8 cellular contexts compared by ENCODE assay signal in the genomic region with DNA sequence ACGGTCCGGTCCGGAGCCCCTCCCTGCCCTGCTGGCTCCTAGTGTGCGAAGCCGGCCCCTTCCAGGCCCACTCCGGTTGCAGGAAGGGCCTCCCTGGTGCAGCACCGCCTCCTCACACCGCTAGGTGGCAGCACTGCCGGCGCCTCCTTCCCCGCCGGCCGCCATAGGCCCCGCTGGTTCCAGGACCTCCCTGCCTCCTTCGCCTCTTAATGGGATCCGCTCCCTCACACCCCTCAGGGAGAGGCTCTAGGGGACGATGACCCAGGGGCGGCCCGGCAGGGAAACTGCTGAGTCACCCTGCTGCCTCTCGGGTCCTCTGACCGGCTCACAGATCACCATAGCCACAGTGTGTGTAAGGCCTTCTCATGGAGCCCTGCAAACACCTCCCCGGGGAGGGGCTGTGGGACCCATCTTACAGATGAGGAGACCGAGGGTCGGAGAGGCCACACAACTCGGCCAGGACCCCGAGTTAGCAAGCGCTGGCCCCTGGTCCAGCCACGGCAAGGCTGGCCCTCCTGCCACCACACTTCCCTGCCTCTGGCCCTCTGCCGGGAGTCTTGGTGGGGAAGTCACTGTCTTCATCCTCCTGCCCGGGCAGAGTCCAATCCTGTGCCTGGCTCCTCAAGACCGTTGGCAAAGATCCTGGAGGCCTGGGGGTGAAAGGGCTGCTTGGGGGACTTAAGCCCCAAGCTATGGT. TPM values are rescaled to one million over a fixed set of nuclear protein-coding genes. Genes with fewer than 3 reads are reported as not detected.
DNase-seq lines count a peak whose midpoint lies in the region; TF ChIP-seq lines count a peak whose summit lies in the region.

No MANE protein-coding gene starts in this region.

- peak; percentile 92 for TF ChIP-seq CTCF in GM20000 (IDR thresholded peaks at IDR 0.05; ENCODE audit: extremely low read depth, missing control alignments)
- TF ChIP-seq CTCF in OCI-LY1 (IDR thresholded peaks at IDR 0.05; ENCODE audit: low read length): peak; percentile 82
- TF ChIP-seq CTCF in fibroblast of lung (conservative IDR thresholded peaks at IDR 0.05 in 1 of 2, IDR thresholded peaks at IDR 0.05 in 1 of 2; ENCODE audit: low read depth in 1 of 2, low read length in 2 of 2): peak; percentile 49 to 72
- TF ChIP-seq CTCF in osteoblast (IDR thresholded peaks at IDR 0.05; ENCODE audit: extremely low read depth, low read depth, low read length): peak; percentile 73
- TF ChIP-seq CTCF in thyroid gland (IDR thresholded peaks at IDR 0.05): peak; percentile 62 to 97 (median 86)

- H3K9ac ChIP-seq in OCI-LY1 (ENCODE audit: low read length) (no peak overlapping the region), fibroblast of lung (ENCODE audit: insufficient read depth, low read length) (no peak overlapping the region)

- H3F3A ChIP-seq in OCI-LY1 (ENCODE audit: insufficient read depth, low read length): no peaks in the 10 kb centered on the region

- H3K4me2 ChIP-seq in OCI-LY1 (ENCODE audit: low read length) (no peak overlapping the region), fibroblast of lung (ENCODE audit: extremely low read depth, insufficient read depth, low read length) (no peak overlapping the region), osteoblast (ENCODE audit: insufficient read depth, low read length) (no peak overlapping the region)

- H3K27ac ChIP-seq in OCI-LY1 (ENCODE audit: low read depth, low read length, poor library complexity, severe bottlenecking) (no peak overlapping the region), fibroblast of lung (ENCODE audit: insufficient read depth, low read length) (no peak overlapping the region), osteoblast (ENCODE audit: low read depth, low read length) (no peak overlapping the region), thyroid gland (no peak overlapping the region)

- no peaks in the 10 kb centered on the region for H3K9me2 ChIP-seq in OCI-LY1 (ENCODE audit: low read depth, low read length)

- H3K79me2 ChIP-seq in OCI-LY1 (ENCODE audit: insufficient read depth, low read length) (no peaks in the 10 kb centered on the region), fibroblast of lung (ENCODE audit: control insufficient read depth, insufficient read depth, low read length) (no peaks in the 10 kb centered on the region), osteoblast (ENCODE audit: insufficient read depth, low read length) (no peaks in the 10 kb centered on the region)

- no peaks in the 10 kb centered on the region for H3K36me3 Mint-ChIP-seq in activated T-cell treated with anti-CD3 and anti-CD28 coated beads, Interleukin-2, amount 50 U/mL, for 24 hours (ENCODE audit: low read depth)

- H3K27me3 Mint-ChIP-seq in activated T-cell treated with anti-CD3 and anti-CD28 coated beads, Interleukin-2, amount 50 U/mL, for 24 hours: peaks cover 41% of the 10 kb centered on the region

- H3K27ac Mint-ChIP-seq in activated T-cell treated with anti-CD3 and anti-CD28 coated beads, Interleukin-2, amount 50 U/mL, for 24 hours: no peak overlapping the region

- H3K36me3 ChIP-seq in OCI-LY1 (ENCODE audit: insufficient read depth, low read length) (no peaks in the 10 kb centered on the region), fibroblast of lung (ENCODE audit: control insufficient read depth, insufficient read depth, low read length) (no peaks in the 10 kb centered on the region), osteoblast (ENCODE audit: insufficient read depth, low read length) (no peaks in the 10 kb centered on the region), thyroid gland (no peaks in the 10 kb centered on the region)

- intact Hi-C loops in thyroid gland (cut with DNase I): loop anchor here (10.0 kb wide), 1 partner anchor 1092 kb away; no protein-coding TSS in a partner anchor

- no peaks in the 10 kb centered on the region for H3K9me3 Mint-ChIP-seq in activated T-cell treated with anti-CD3 and anti-CD28 coated beads, Interleukin-2, amount 50 U/mL, for 24 hours

- no peak for TF ChIP-seq POLR2A in thyroid gland (IDR thresholded peaks at IDR 0.05)

- H3K27me3 ChIP-seq in OCI-LY1 (ENCODE audit: insufficient read depth, low read length) (no peaks in the 10 kb centered on the region), fibroblast of lung (ENCODE audit: control insufficient read depth, insufficient read depth, low read length) (no peaks in the 10 kb centered on the region), osteoblast (ENCODE audit: insufficient read depth, low read length) (peaks cover 9% of the 10 kb centered on the region), thyroid gland (peaks cover 7% of the 10 kb centered on the region)

- H3K4me1 Mint-ChIP-seq in activated T-cell treated with anti-CD3 and anti-CD28 coated beads, Interleukin-2, amount 50 U/mL, for 24 hours (ENCODE audit: low read depth): peaks cover 7% of the 10 kb centered on the region

- H2AFZ ChIP-seq in OCI-LY1 (ENCODE audit: low read length) (no peak overlapping the region), fibroblast of lung (ENCODE audit: low read length) (no peak overlapping the region), osteoblast (ENCODE audit: low read length) (peak overlapping the region; percentile 83)

- H3K4me3 Mint-ChIP-seq in activated T-cell treated with anti-CD3 and anti-CD28 coated beads, Interleukin-2, amount 50 U/mL, for 24 hours: no peak overlapping the region

- H3K9me3 ChIP-seq in OCI-LY1 (ENCODE audit: low read length): no peaks in the 10 kb centered on the region
- H3K9me3 ChIP-seq in fibroblast of lung (ENCODE audit: control insufficient read depth, insufficient read depth, low read depth, low read length): no peaks in the 10 kb centered on the region
- H3K9me3 ChIP-seq in osteoblast (ENCODE audit: low read depth, low read length): no peaks in the 10 kb centered on the region
- H3K9me3 ChIP-seq in thyroid gland: no peaks in the 10 kb centered on the region

- WGBS in thyroid gland, 2 donors: 6 to 27% methylated on average over 13 to 14 of the region's 31 CpGs

- peak; percentile 79 for DNase-seq in AG08395 (ENCODE audit: low spot score)
- peak; percentile 87 for DNase-seq in GM20000 (ENCODE audit: low spot score)
- DNase-seq in activated T-cell treated with anti-CD3 and anti-CD28 coated beads, Interleukin-2, amount 50 U/mL, for 24 hours: peak; percentile 78
- DNase-seq in fibroblast of lung (ENCODE audit: low read depth in 2 of 2): no peak
- DNase-seq in osteoblast (ENCODE audit: insufficient read length, low spot score, missing footprints): peak; percentile 100
- DNase-seq in thyroid gland: peak; percentile 35 to 52
- no peak for DNase-seq in GDM1 (lab: John Stamatoyannopoulos, UW)

- no peak overlapping the region for H3K4me3 ChIP-seq in OCI-LY1 (ENCODE audit: low read depth, low read length, poor library complexity, severe bottlenecking)
- H3K4me3 ChIP-seq in fibroblast of lung (replicated peaks in 1 of 4; ENCODE audit: control extremely low read depth in 1 of 4, insufficient read depth in 1 of 4, low read depth in 3 of 4, low read length in 4 of 4): no peak overlapping the region
- H3K4me3 ChIP-seq in osteoblast (ENCODE audit: insufficient read depth, low read length): no peak overlapping the region
- no peak overlapping the region for H3K4me3 ChIP-seq in thyroid gland (replicated peaks in 1 of 3)

- H3K4me1 ChIP-seq in OCI-LY1 (ENCODE audit: insufficient read depth, low read length, severe bottlenecking) (no peaks in the 10 kb centered on the region), fibroblast of lung (ENCODE audit: control insufficient read depth, extremely low read depth, insufficient read depth, low read length) (no peaks in the 10 kb centered on the region), osteoblast (ENCODE audit: insufficient read depth, low read length) (no peaks in the 10 kb centered on the region), thyroid gland (peaks cover 7 to 18% of the 10 kb centered on the region in 2 donors)

- H4K20me1 ChIP-seq in OCI-LY1 (ENCODE audit: insufficient read depth, low read length) (no peaks in the 10 kb centered on the region), fibroblast of lung (ENCODE audit: control insufficient read depth, extremely low read depth, insufficient read depth, low read length) (no peaks in the 10 kb centered on the region), osteoblast (ENCODE audit: insufficient read depth, low read length) (no peaks in the 10 kb centered on the region)

RNA-seq across cellular contexts. Expression of a gene that starts 1.6 kb away (rescaled TPM):
- total RNA-seq in fibroblast of lung: under 0.01 TPM in 1 of 2 replicates, not detected in the other
- 0.01 and 0.03 TPM in 2 replicates for polyA plus RNA-seq in fibroblast of lung
- 0.05 TPM in 1 of 2 replicates, not detected in the other for polyA plus RNA-seq in fibroblast of lung (2012)
- not detected in 2 replicates for polyA minus RNA-seq in fibroblast of lung (ENCODE audit: low replicate concordance)
- total RNA-seq in osteoblast: 0.29 and 1.1 TPM in 2 replicates
- total RNA-seq in thyroid gland: 1 to 10 TPM in 2 of 4 donors, under 1 TPM in 2; 0.22 to 1.6 (median 0.81) TPM

Comparison
In these comparisons a context has a peak if more than half of its experiments do, and no peak if none do; other contexts are left out.
1. DNase-seq: peak in AG08395 (single experiment), GM20000 (single experiment), activated T-cell treated with anti-CD3 and anti-CD28 coated beads, Interleukin-2, amount 50 U/mL, for 24 hours (single experiment), osteoblast (single experiment) and thyroid gland (2 of 2); none in fibroblast of lung (0 of 2) and GDM1 (single experiment).
2. Peak in every context shown above with its lines, with median percentiles within 50 percentile points of each other: CTCF ChIP-seq.